8 cellular contexts compared by ENCODE assay signal in the genomic region with DNA sequence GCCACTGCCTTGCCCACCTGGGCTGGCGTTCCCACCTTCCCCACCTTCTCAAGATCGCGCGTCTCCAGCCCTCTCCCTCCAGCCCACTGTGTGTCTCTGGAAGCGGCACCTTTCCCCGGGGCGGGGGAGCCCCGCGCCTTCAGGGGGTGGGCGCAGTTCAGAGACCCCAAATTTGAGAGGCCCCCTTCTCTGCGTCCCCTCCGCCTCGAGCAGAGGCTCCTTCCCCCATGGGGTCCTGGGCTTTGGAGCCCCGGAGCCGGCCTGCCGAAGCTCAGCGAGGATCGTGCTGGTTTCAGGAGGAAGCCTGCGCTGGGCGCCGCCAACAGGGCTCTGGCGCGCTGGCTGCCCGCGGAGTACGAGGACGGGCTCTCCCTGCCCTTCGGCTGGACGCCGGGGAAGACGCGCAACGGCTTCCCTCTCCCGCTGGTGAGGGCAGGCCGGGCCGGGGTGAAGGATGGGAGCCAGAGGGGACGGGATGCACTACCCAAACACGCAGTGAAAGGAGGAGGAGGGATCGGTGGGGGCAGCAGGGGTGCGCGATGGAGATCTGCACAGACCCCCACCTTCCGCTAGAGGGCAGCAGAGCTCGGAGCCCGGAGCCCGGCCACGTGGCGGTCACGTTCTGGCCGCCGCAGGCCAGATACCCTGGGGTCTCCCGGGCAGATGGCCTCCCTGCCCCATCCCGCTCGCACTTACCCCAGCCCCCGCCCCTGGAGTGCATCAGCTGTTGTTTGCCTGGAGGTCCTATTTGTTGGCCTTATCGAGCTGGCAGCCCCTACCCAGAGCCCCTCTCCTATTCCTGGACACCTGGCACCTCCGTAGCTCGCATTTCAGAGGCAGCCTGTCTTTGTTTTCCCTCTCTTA. TPM values are rescaled to one million over a fixed set of nuclear protein-coding genes. Genes with fewer than 3 reads are reported as not detected.
DNase-seq lines count a peak whose midpoint lies in the region.

No MANE protein-coding gene starts in this region.

- peaks cover 9% of the 10 kb centered on the region for H3K27me3 Mint-ChIP-seq in IgD-negative memory B cell

- H3K36me3 Mint-ChIP-seq in IgD-negative memory B cell: peaks cover 2% of the 10 kb centered on the region

- no peak overlapping the region for H3K27ac Mint-ChIP-seq in IgD-negative memory B cell

- peak overlapping the region; percentile 60 to 90 (median 86) for H3K4me3 Mint-ChIP-seq in IgD-negative memory B cell

- H3K9me3 Mint-ChIP-seq in IgD-negative memory B cell: peaks cover 0 to 2% (median 0%) of the 10 kb centered on the region in 3 donors

- DNase-seq in NCI-H1436 (lab: John Stamatoyannopoulos, UW) (peak; percentile 42), NCI-H1436 treated with DMSO at 0.1 percent for 48 hours (lab: John Stamatoyannopoulos, UW) (no peak), RPMI8226 (peak; percentile 70), germinal center (ENCODE audit: low spot score) (peak; percentile 91), occipital lobe (lab: John Stamatoyannopoulos, UW) (peak; percentile 37), substantia nigra (lab: John Stamatoyannopoulos, UW) (peak in 43 of 49 donors; percentile 6 to 82 (median 53))
- DNase-seq in activated gamma-delta T cell treated with anti-CD3 and anti-CD28 coated beads, Interleukin-2, amount 50 U/mL, for 16 hours (ENCODE audit: low read depth): peak; percentile 63

- peaks cover 4 to 9% (median 7%) of the 10 kb centered on the region in 3 donors for H3K4me1 Mint-ChIP-seq in IgD-negative memory B cell

- H3K27ac ChIP-seq in substantia nigra (ENCODE audit: low read depth, low read length, poor library complexity, severe bottlenecking): peak overlapping the region; percentile 28

RNA-seq across cellular contexts. Expression of gene LPO, which starts 11.1 kb away (rescaled TPM):
- polyA plus RNA-seq in IgD-negative memory B cell: not detected
- total RNA-seq in occipital lobe: not detected

RNA-seq across cellular contexts. Expression of gene MKS1, which starts 30.4 kb away (rescaled TPM):
- 5.9 TPM for polyA plus RNA-seq in IgD-negative memory B cell
- total RNA-seq in occipital lobe: 16.1 TPM

RNA-seq across cellular contexts. Expression of gene MPO, which starts 31.2 kb away (rescaled TPM):
- polyA plus RNA-seq in IgD-negative memory B cell: not detected
- total RNA-seq in occipital lobe: not detected

RNA-seq across cellular contexts. Expression of gene EPX, which starts 57.0 kb away (rescaled TPM):
- not detected for polyA plus RNA-seq in IgD-negative memory B cell
- total RNA-seq in occipital lobe: not detected
